Comparison of ENCODE assay signal across 23 cellular contexts in the genomic region with DNA sequence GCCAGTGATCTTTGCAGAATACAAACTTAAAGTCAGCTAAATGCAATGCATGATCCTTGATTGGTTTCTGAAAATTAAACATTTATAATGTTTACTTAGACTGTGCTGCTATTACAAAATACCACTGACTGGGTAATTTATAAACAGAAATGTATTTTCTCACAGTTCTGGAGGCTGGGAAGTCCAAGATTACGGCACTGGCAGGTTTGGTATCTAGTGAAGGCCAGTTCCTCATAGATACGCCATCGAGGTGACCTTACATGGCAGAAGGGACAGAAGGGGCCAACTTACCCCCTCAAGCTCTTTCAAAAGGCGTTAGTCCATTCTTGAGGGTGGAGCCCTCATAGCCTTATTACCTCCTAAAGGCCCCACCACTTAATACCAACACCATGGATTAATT. TPM values are rescaled to one million over a fixed set of nuclear protein-coding genes. Genes with fewer than 3 reads are reported as not detected.
A peak's percentile ranks its signal among the peaks of the same experiment; 100 is the strongest.
DNase-seq lines count a peak whose midpoint lies in the region; ATAC-seq and TF ChIP-seq lines count a peak whose summit lies in the region.
"Had no signal": no experiment of that assay in that cellular context is flagged by ENCODE, and none has a peak within 500 bp of the region (broad histone marks: within the 10 kb centered on the region; RNA-seq: fewer than 3 reads in every experiment).

No MANE protein-coding gene starts in this region.

- H3K79me1 ChIP-seq in neuronal stem cell (ENCODE audit: low read depth, low read length), result peaks cover 2% of the 10 kb centered on the region

- H3K36me3 ChIP-seq in neural progenitor cell (no peaks in the 10 kb centered on the region), neuronal stem cell (replicated peaks in 1 of 2; ENCODE audit: control insufficient read depth in 2 of 2, insufficient read depth in 2 of 2, low read length in 2 of 2) (no peaks in the 10 kb centered on the region)
- H3K36me3 ChIP-seq: BE2C, BLaER1 had no signal

- no peak overlapping the region for H4K8ac ChIP-seq in neuronal stem cell (ENCODE audit: low read depth, low read length)

- H2BK15ac ChIP-seq in neuronal stem cell (ENCODE audit: low read length), result no peak overlapping the region

- TF ChIP-seq CTCF in neural progenitor cell (IDR thresholded peaks at IDR 0.05), result no peak

- H3K27me3 ChIP-seq in neural progenitor cell (no peaks in the 10 kb centered on the region), neuronal stem cell (ENCODE audit: control insufficient read depth in 3 of 3, insufficient read depth in 3 of 3, low read depth in 1 of 3, low read length in 3 of 3) (no peaks in the 10 kb centered on the region)
- H3K27me3 ChIP-seq: BE2C, BLaER1 had no signal

- H3K27ac Mint-ChIP-seq in activated naive CD8-positive, alpha-beta T cell treated with anti-CD3 and anti-CD28 coated beads, Interleukin-2, amount 10 ng/mL, durations not matched to agents 7 days and 5 days, result peak overlapping the region; percentile 25
- H3K27ac Mint-ChIP-seq in activated naive CD8-positive, alpha-beta T cell treated with anti-CD3 and anti-CD28 coated beads, Interleukin-2, amount 50 U/mL, for 24 hours, result no peak overlapping the region
- peak overlapping the region; percentile 7 for H3K27ac Mint-ChIP-seq in neural progenitor cell
- H3K27ac Mint-ChIP-seq: CD14-positive monocyte; CD4-positive, alpha-beta memory T cell had no signal

- H3K4me2 ChIP-seq in neural progenitor cell, result no peak overlapping the region
- no peak overlapping the region for H3K4me2 ChIP-seq in neuronal stem cell (ENCODE audit: insufficient read depth, low read length, poor library complexity, severe bottlenecking)
- H3K4me2 ChIP-seq: BLaER1 had no signal

- no peak overlapping the region for H3K4ac ChIP-seq in neuronal stem cell (ENCODE audit: low read length)

- H3K9me3 Mint-ChIP-seq in activated naive CD8-positive, alpha-beta T cell treated with anti-CD3 and anti-CD28 coated beads, Interleukin-2, amount 10 ng/mL, durations not matched to agents 7 days and 5 days, result peaks cover 2% of the 10 kb centered on the region
- H3K9me3 Mint-ChIP-seq in activated naive CD8-positive, alpha-beta T cell treated with anti-CD3 and anti-CD28 coated beads, Interleukin-2, amount 50 U/mL, for 24 hours, result peaks cover 9% of the 10 kb centered on the region
- H3K9me3 Mint-ChIP-seq in neural progenitor cell, result peaks cover 3% of the 10 kb centered on the region
- H3K9me3 Mint-ChIP-seq: CD4-positive, alpha-beta memory T cell; CD8-positive, alpha-beta memory T cell had no signal

- H2AK5ac ChIP-seq in neuronal stem cell (ENCODE audit: low read depth, low read length), result no peak overlapping the region

- H3K9ac ChIP-seq in neural progenitor cell, result no peak overlapping the region
- H3K9ac ChIP-seq in neuronal stem cell (ENCODE audit: low read depth, low read length, poor library complexity), result no peak overlapping the region
- H3K9ac ChIP-seq: BLaER1 had no signal

- H3K36me3 Mint-ChIP-seq in activated naive CD8-positive, alpha-beta T cell treated with anti-CD3 and anti-CD28 coated beads, Interleukin-2, amount 10 ng/mL, durations not matched to agents 7 days and 5 days, result peaks cover 6% of the 10 kb centered on the region
- peaks cover 5% of the 10 kb centered on the region for H3K36me3 Mint-ChIP-seq in activated naive CD8-positive, alpha-beta T cell treated with anti-CD3 and anti-CD28 coated beads, Interleukin-2, amount 50 U/mL, for 24 hours (ENCODE audit: low read depth)
- peaks cover 3% of the 10 kb centered on the region for H3K36me3 Mint-ChIP-seq in neural progenitor cell
- H3K36me3 Mint-ChIP-seq: CD4-positive, CD25-positive, alpha-beta regulatory T cell had no signal

- H4K20me1 ChIP-seq in neural progenitor cell (ENCODE audit: low read depth), result no peaks in the 10 kb centered on the region
- H4K20me1 ChIP-seq: BLaER1 had no signal

- H3K79me2 ChIP-seq in neural progenitor cell (ENCODE audit: low read depth), result no peaks in the 10 kb centered on the region

- DNase-seq in activated naive CD8-positive, alpha-beta T cell treated with anti-CD3 and anti-CD28 coated beads, Interleukin-2, amount 10 ng/mL, durations not matched to agents 7 days and 5 days, result no peak
- DNase-seq in activated naive CD8-positive, alpha-beta T cell treated with anti-CD3 and anti-CD28 coated beads, Interleukin-2, amount 50 U/mL, for 24 hours, result no peak
- DNase-seq in neural progenitor cell (ENCODE audit: low spot score) (no peak), neuronal stem cell (ENCODE audit: low spot score) (no peak)
- DNase-seq: 8988T; ACHN; BE2C; C1 segment of cervical spinal cord; CD4-positive, alpha-beta memory T cell; CD4-positive, CD25-positive, alpha-beta regulatory T cell; CD8-positive, alpha-beta memory T cell; COR-L47; DMS 273 treated with DMSO at 0.1 percent for 48 hours; DMS153; DMS53; DMS79; DND-41; EL; GDM1 had no signal

- H3K4me3 ChIP-seq in neural progenitor cell, result no peak overlapping the region
- no peak overlapping the region for H3K4me3 ChIP-seq in neuronal stem cell (ENCODE audit: low read length in 2 of 2)
- H3K4me3 ChIP-seq: BLaER1, GM12878 had no signal

- H3K9me3 ChIP-seq in neural progenitor cell (ENCODE audit: low read depth) (no peaks in the 10 kb centered on the region), neuronal stem cell (replicated peaks in 1 of 2; ENCODE audit: control insufficient read depth in 2 of 2, insufficient read depth in 1 of 2, low read depth in 1 of 2, low read length in 2 of 2) (no peaks in the 10 kb centered on the region)
- H3K9me3 ChIP-seq: BE2C, BLaER1 had no signal

- H2BK5ac ChIP-seq in neuronal stem cell (ENCODE audit: low read length), result no peak overlapping the region

- no peak for ATAC-seq in activated naive CD8-positive, alpha-beta T cell treated with anti-CD3 and anti-CD28 coated beads, Interleukin-2, amount 10 ng/mL, durations not matched to agents 7 days and 5 days (ENCODE audit: low read depth)
- no peak for ATAC-seq in activated naive CD8-positive, alpha-beta T cell treated with anti-CD3 and anti-CD28 coated beads, Interleukin-2, amount 50 U/mL, for 24 hours
- ATAC-seq: GM12878 had no signal

- H3K23ac ChIP-seq in neuronal stem cell (ENCODE audit: low read depth, low read length, poor library complexity), result no peak overlapping the region

- H3K4me3 Mint-ChIP-seq in activated naive CD8-positive, alpha-beta T cell treated with anti-CD3 and anti-CD28 coated beads, Interleukin-2, amount 10 ng/mL, durations not matched to agents 7 days and 5 days, result peak overlapping the region; percentile 30
- no peak overlapping the region for H3K4me3 Mint-ChIP-seq in activated naive CD8-positive, alpha-beta T cell treated with anti-CD3 and anti-CD28 coated beads, Interleukin-2, amount 50 U/mL, for 24 hours
- no peak overlapping the region for H3K4me3 Mint-ChIP-seq in neural progenitor cell
- H3K4me3 Mint-ChIP-seq: CD14-positive monocyte; CD4-positive, CD25-positive, alpha-beta regulatory T cell; CD8-positive, alpha-beta memory T cell had no signal

- H2BK12ac ChIP-seq in neuronal stem cell (ENCODE audit: low read length), result no peak overlapping the region

- peaks cover 18% of the 10 kb centered on the region for H3K4me1 Mint-ChIP-seq in activated naive CD8-positive, alpha-beta T cell treated with anti-CD3 and anti-CD28 coated beads, Interleukin-2, amount 10 ng/mL, durations not matched to agents 7 days and 5 days
- peaks cover 24% of the 10 kb centered on the region for H3K4me1 Mint-ChIP-seq in activated naive CD8-positive, alpha-beta T cell treated with anti-CD3 and anti-CD28 coated beads, Interleukin-2, amount 50 U/mL, for 24 hours
- H3K4me1 Mint-ChIP-seq in neural progenitor cell, result peaks cover 13% of the 10 kb centered on the region

- H3K4me1 ChIP-seq in neural progenitor cell, result no peaks in the 10 kb centered on the region
- H3K4me1 ChIP-seq in neuronal stem cell (ENCODE audit: control insufficient read depth in 2 of 2, insufficient read depth in 1 of 2, low read depth in 1 of 2, low read length in 2 of 2), result peaks cover 0 to 3% of the 10 kb centered on the region in 2 donors
- H3K4me1 ChIP-seq: BE2C had no signal

- no peak overlapping the region for H2BK120ac ChIP-seq in neuronal stem cell (ENCODE audit: low read depth, low read length)

- H3K14ac ChIP-seq in neuronal stem cell (ENCODE audit: low read length), result no peak overlapping the region

- H2AFZ ChIP-seq in neural progenitor cell (replicated peaks) (no peak overlapping the region), neuronal stem cell (ENCODE audit: low read length) (no peak overlapping the region)

- no peak overlapping the region for H3K18ac ChIP-seq in neuronal stem cell (ENCODE audit: low read length)

- H3K27ac ChIP-seq in neural progenitor cell (no peak overlapping the region), neuronal stem cell (replicated peaks; ENCODE audit: low read length) (no peak overlapping the region)
- H3K27ac ChIP-seq: BLaER1 had no signal

- no peak overlapping the region for H4K91ac ChIP-seq in neuronal stem cell (ENCODE audit: low read depth, low read length, poor library complexity)

- H3K27me3 Mint-ChIP-seq in activated naive CD8-positive, alpha-beta T cell treated with anti-CD3 and anti-CD28 coated beads, Interleukin-2, amount 10 ng/mL, durations not matched to agents 7 days and 5 days, result no peaks in the 10 kb centered on the region
- H3K27me3 Mint-ChIP-seq in activated naive CD8-positive, alpha-beta T cell treated with anti-CD3 and anti-CD28 coated beads, Interleukin-2, amount 50 U/mL, for 24 hours, result no peaks in the 10 kb centered on the region
- no peaks in the 10 kb centered on the region for H3K27me3 Mint-ChIP-seq in neural progenitor cell (ENCODE audit: insufficient read depth, low read depth)
- H3K27me3 Mint-ChIP-seq: CD4-positive, alpha-beta memory T cell; CD8-positive, alpha-beta memory T cell had no signal

- H3F3A ChIP-seq in neural progenitor cell (ENCODE audit: low read depth), result no peaks in the 10 kb centered on the region

- WGBS in neuronal stem cell (ENCODE audit: extremely low coverage in 2 of 2, insufficient read length in 2 of 2, insufficient replicate concordance in 1 of 2), 2 donors, result no CpG with 5 or more reads among the region's 4 CpGs

- POLR2A ChIA-PET in activated naive CD8-positive, alpha-beta T cell treated with anti-CD3 and anti-CD28 coated beads, Interleukin-2, amount 10 ng/mL, durations not matched to agents 7 days and 5 days (lab: Charles Lee), result interaction anchor here (4.4 kb wide), 1 partner anchor 9 kb away, joined by 54 read pairs; a partner anchor contains a TSS

RNA-seq across cellular contexts. Expression of a gene that starts 2.8 kb away (rescaled TPM):
- 10 to 100 TPM; 23.7 to 25.4 TPM for total RNA-seq in activated naive CD8-positive, alpha-beta T cell treated with anti-CD3 and anti-CD28 coated beads, Interleukin-2, amount 10 ng/mL, durations not matched to agents 7 days and 5 days
- total RNA-seq in neural progenitor cell (ENCODE audit: low replicate concordance), result 2.4 and 13.7 TPM in 2 replicates
- 9.8 TPM for polyA plus RNA-seq in neuronal stem cell (2013, experiment 1 of 2)
- polyA plus RNA-seq in neuronal stem cell (2013, experiment 2 of 2), result 9.9 TPM
- total RNA-seq: G401 had no signal

RNA-seq across cellular contexts. Expression of a gene that starts 21.1 kb away (rescaled TPM):
- total RNA-seq in activated naive CD8-positive, alpha-beta T cell treated with anti-CD3 and anti-CD28 coated beads, Interleukin-2, amount 10 ng/mL, durations not matched to agents 7 days and 5 days, result 10 to 100 TPM; 23.9 to 27.5 TPM
- 31.6 and 47.1 TPM in 2 replicates for total RNA-seq in neural progenitor cell (ENCODE audit: low replicate concordance)
- 34.2 TPM for polyA plus RNA-seq in neuronal stem cell (2013, experiment 1 of 2)
- 35.2 TPM for polyA plus RNA-seq in neuronal stem cell (2013, experiment 2 of 2)

RNA-seq across cellular contexts. Expression of a gene that starts 31.0 kb away (rescaled TPM):
- total RNA-seq in activated naive CD8-positive, alpha-beta T cell treated with anti-CD3 and anti-CD28 coated beads, Interleukin-2, amount 10 ng/mL, durations not matched to agents 7 days and 5 days, result 10 to 100 TPM; 72.1 to 74.8 TPM
- total RNA-seq in neural progenitor cell (ENCODE audit: low replicate concordance), result 26.1 and 26.4 TPM in 2 replicates
- polyA plus RNA-seq in neuronal stem cell (2013, experiment 1 of 2), result 62.5 TPM
- polyA plus RNA-seq in neuronal stem cell (2013, experiment 2 of 2), result 63.2 TPM

RNA-seq across cellular contexts. Expression of a gene that starts 40.1 kb away (rescaled TPM):
- total RNA-seq in activated naive CD8-positive, alpha-beta T cell treated with anti-CD3 and anti-CD28 coated beads, Interleukin-2, amount 10 ng/mL, durations not matched to agents 7 days and 5 days, result 1 to 10 TPM; 1.6 to 1.8 TPM
- total RNA-seq in neural progenitor cell (ENCODE audit: low replicate concordance), result 3.8 and 11.3 TPM in 2 replicates
- 2.4 TPM for polyA plus RNA-seq in neuronal stem cell (2013, experiment 1 of 2)
- 1.9 TPM for polyA plus RNA-seq in neuronal stem cell (2013, experiment 2 of 2)
